ENCODE assay signal across 3 cellular contexts in the genomic region with DNA sequence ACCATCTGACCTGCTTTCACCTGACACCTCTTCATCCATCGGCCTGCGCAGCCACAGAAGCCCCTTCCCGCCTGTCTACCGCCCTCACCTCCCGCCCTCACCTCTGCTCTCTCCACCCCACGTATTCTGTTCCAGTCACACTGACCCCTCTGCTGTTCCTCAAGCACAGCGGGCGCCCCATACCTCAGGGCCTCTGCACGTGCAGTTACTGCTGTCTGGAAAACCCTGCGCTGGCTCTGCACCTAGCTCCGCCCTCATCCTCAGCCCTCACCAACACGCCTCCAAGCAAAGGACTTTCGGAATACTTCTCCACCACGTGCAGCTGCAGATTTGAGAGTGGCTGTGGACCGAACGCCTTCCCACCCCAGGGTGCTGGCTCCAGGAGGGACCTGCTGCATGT.
TF ChIP-seq lines count a peak whose summit lies in the region.

No MANE protein-coding gene starts in this region.

TF ChIP-seq in HEK293, 187 proteins besides CTCF, POLR2A, EP300 and RAD21:
- TF ChIP-seq ZNF155 (tag by site-specific recombination; IDR thresholded peaks at IDR 0.05) (no peak), ZNF600 (tag by site-specific recombination; IDR thresholded peaks at IDR 0.05) (0 out of 2 replicates have a peak, but pooled peaks have one; percentile 11), BCL11A (tag by site-specific recombination; IDR thresholded peaks at IDR 0.05; ENCODE audit: low read depth) (no peak), ZNF623 (tag by site-specific recombination; IDR thresholded peaks at IDR 0.05) (peak; percentile 70), ZNF114 (tag by site-specific recombination; IDR thresholded peaks at IDR 0.05) (no peak), ZNF37A (tag by site-specific recombination; IDR thresholded peaks at IDR 0.05) (no peak)
- TF ChIP-seq, protein P1, sequence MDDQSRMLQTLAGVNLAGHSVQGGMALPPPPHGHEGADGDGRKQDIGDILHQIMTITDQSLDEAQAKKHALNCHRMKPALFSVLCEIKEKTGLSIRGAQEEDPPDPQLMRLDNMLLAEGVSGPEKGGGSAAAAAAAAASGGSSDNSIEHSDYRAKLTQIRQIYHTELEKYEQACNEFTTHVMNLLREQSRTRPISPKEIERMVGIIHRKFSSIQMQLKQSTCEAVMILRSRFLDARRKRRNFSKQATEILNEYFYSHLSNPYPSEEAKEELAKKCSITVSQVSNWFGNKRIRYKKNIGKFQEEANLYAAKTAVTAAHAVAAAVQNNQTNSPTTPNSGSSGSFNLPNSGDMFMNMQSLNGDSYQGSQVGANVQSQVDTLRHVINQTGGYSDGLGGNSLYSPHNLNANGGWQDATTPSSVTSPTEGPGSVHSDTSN (CRISPR knock-in tag; IDR thresholded peaks at IDR 0.05) = no peak

TF ChIP-seq in K562, 482 proteins besides CTCF, POLR2A, EP300 and RAD21:
- TF ChIP-seq POLR2G (IDR thresholded peaks at IDR 0.05; ENCODE audit: low read depth, low read length) (peak; percentile 47), RBM22 (IDR thresholded peaks at IDR 0.05; ENCODE audit: low read depth, low read length, poor library complexity, severe bottlenecking) (peak; percentile 59), CHD4 (IDR thresholded peaks at IDR 0.05; ENCODE audit: insufficient read depth, insufficient replicate concordance, low read depth, low read length, poor library complexity, severe bottlenecking) (no peak)
- TF ChIP-seq, protein P2, sequence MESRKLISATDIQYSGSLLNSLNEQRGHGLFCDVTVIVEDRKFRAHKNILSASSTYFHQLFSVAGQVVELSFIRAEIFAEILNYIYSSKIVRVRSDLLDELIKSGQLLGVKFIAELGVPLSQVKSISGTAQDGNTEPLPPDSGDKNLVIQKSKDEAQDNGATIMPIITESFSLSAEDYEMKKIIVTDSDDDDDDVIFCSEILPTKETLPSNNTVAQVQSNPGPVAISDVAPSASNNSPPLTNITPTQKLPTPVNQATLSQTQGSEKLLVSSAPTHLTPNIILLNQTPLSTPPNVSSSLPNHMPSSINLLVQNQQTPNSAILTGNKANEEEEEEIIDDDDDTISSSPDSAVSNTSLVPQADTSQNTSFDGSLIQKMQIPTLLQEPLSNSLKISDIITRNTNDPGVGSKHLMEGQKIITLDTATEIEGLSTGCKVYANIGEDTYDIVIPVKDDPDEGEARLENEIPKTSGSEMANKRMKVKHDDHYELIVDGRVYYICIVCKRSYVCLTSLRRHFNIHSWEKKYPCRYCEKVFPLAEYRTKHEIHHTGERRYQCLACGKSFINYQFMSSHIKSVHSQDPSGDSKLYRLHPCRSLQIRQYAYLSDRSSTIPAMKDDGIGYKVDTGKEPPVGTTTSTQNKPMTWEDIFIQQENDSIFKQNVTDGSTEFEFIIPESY (CRISPR knock-in tag; IDR thresholded peaks at IDR 0.05) = 0 out of 2 replicates have a peak, but pooled peaks have one; percentile 48
- TF ChIP-seq, protein P3, sequence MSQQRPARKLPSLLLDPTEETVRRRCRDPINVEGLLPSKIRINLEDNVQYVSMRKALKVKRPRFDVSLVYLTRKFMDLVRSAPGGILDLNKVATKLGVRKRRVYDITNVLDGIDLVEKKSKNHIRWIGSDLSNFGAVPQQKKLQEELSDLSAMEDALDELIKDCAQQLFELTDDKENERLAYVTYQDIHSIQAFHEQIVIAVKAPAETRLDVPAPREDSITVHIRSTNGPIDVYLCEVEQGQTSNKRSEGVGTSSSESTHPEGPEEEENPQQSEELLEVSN (IDR thresholded peaks at IDR 0.05; ENCODE audit: borderline replicate concordance in 1 of 2, extremely low read depth in 1 of 2, insufficient read depth in 1 of 2, insufficient read length in 1 of 2, low read depth in 1 of 2, low read length in 1 of 2, poor library complexity in 1 of 2, severe bottlenecking in 1 of 2) = peak in 1 of 2 experiments; percentile 4
TF ChIP-seq in K562: peak in this region for 4.

TF ChIP-seq in GM12891, 5 proteins besides CTCF, POLR2A, EP300 and RAD21:
- TF ChIP-seq POU2F2 (IDR thresholded peaks at IDR 0.05; ENCODE audit: low read depth, low read length) (no peak), POLR2AphosphoS5 (IDR thresholded peaks at IDR 0.05; ENCODE audit: low read depth, low read length) (no peak), PAX5 (IDR thresholded peaks at IDR 0.05; ENCODE audit: insufficient read depth, low read length, severe bottlenecking) (no peak)
TF ChIP-seq in GM12891: peak in this region for 0.
